Comparison of ENCODE assay signal across 10 cellular contexts in the genomic region with DNA sequence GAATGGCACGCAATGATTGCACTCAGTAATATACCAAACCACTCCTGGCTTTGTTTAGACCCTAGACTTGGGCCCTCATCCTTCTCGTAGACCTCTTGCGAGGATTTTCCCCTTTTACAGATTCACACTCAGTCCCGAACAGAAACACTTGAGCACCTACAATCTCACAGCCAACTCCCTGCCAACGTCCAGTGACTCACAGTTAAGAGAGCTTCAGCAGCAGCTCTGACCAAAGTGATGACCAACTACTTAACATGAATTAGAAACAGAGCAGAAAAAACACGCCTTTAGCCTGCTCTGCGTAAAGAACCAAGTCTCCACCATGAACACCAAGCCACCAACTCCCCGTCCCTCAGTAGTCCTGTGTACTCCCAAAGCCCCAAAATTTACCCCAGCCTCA. TPM values are rescaled to one million over a fixed set of nuclear protein-coding genes. Genes with fewer than 3 reads are reported as not detected.
DNase-seq lines count a peak whose midpoint lies in the region; ATAC-seq and TF ChIP-seq lines count a peak whose summit lies in the region.
"Had no signal": no experiment of that assay in that cellular context is flagged by ENCODE, and none has a peak within 500 bp of the region (broad histone marks: within the 10 kb centered on the region; RNA-seq: fewer than 3 reads in every experiment).

No MANE protein-coding gene starts in this region.

- H3K27me3 ChIP-seq in ACC112 (ENCODE audit: insufficient read depth, low read length), result no peaks in the 10 kb centered on the region
- no peaks in the 10 kb centered on the region for H3K27me3 ChIP-seq in HAP-1 (ENCODE audit: low read depth)
- H3K27me3 ChIP-seq in gastroesophageal sphincter, result no peaks in the 10 kb centered on the region

- no peaks in the 10 kb centered on the region for H3K9me3 Mint-ChIP-seq in activated naive CD8-positive, alpha-beta T cell treated with anti-CD3 and anti-CD28 coated beads, Interleukin-2, amount 50 U/mL, for 24 hours

- no peak overlapping the region for H3K27ac ChIP-seq in ACC112 (ENCODE audit: low read depth, low read length)
- H3K27ac ChIP-seq in gastroesophageal sphincter, result no peak overlapping the region

- H3K9me3 ChIP-seq in HAP-1 (no peaks in the 10 kb centered on the region), gastroesophageal sphincter (no peaks in the 10 kb centered on the region)

- H3K27ac Mint-ChIP-seq in activated naive CD8-positive, alpha-beta T cell treated with anti-CD3 and anti-CD28 coated beads, Interleukin-2, amount 50 U/mL, for 24 hours, result peak overlapping the region; percentile 3

- H3K4me1 Mint-ChIP-seq in activated naive CD8-positive, alpha-beta T cell treated with anti-CD3 and anti-CD28 coated beads, Interleukin-2, amount 50 U/mL, for 24 hours, result peaks cover 46% of the 10 kb centered on the region

- H3K27me3 Mint-ChIP-seq in activated naive CD8-positive, alpha-beta T cell treated with anti-CD3 and anti-CD28 coated beads, Interleukin-2, amount 50 U/mL, for 24 hours, result no peaks in the 10 kb centered on the region

- H3K4me3 Mint-ChIP-seq in activated naive CD8-positive, alpha-beta T cell treated with anti-CD3 and anti-CD28 coated beads, Interleukin-2, amount 50 U/mL, for 24 hours, result peak overlapping the region; percentile 96

- 63 to 67% methylated on average over 2 to 8 of the region's 8 CpGs for WGBS in gastroesophageal sphincter (ENCODE audit: low coverage in 1 of 2), 2 donors

- peaks cover 27% of the 10 kb centered on the region for H3K36me3 Mint-ChIP-seq in activated naive CD8-positive, alpha-beta T cell treated with anti-CD3 and anti-CD28 coated beads, Interleukin-2, amount 50 U/mL, for 24 hours (ENCODE audit: low read depth)

- TF ChIP-seq EP300 in gastroesophageal sphincter (IDR thresholded peaks at IDR 0.05), result no peak

- H3K4me1 ChIP-seq in ACC112 (ENCODE audit: control insufficient read depth, insufficient read depth, low read length, unreplicated experiment), result peaks cover 17% of the 10 kb centered on the region
- peaks cover 10% of the 10 kb centered on the region for H3K4me1 ChIP-seq in HAP-1
- peaks cover 0 to 60% (median 11%) of the 10 kb centered on the region in 3 donors for H3K4me1 ChIP-seq in gastroesophageal sphincter

- H3K79me2 ChIP-seq in ACC112 (ENCODE audit: control insufficient read depth, insufficient read depth, low read length, unreplicated experiment), result peaks cover 66% of the 10 kb centered on the region

- no peak for TF ChIP-seq POLR2A in gastroesophageal sphincter (IDR thresholded peaks at IDR 0.05)

- TF ChIP-seq CTCF in gastroesophageal sphincter (IDR thresholded peaks at IDR 0.05), result no peak

- no peak for ATAC-seq in activated naive CD8-positive, alpha-beta T cell treated with anti-CD3 and anti-CD28 coated beads, Interleukin-2, amount 50 U/mL, for 24 hours
- ATAC-seq in gastroesophageal sphincter, result no peak
- no peak for ATAC-seq in HG03175 (IDR thresholded peaks at IDR 0.05; ENCODE audit: unreplicated experiment)

- 0 out of 2 replicates have a peak, but pooled peaks cover 5% of the 10 kb centered on the region for H3K36me3 ChIP-seq in ACC112 (ENCODE audit: insufficient read depth, low read length)
- peaks cover 15% of the 10 kb centered on the region for H3K36me3 ChIP-seq in HAP-1 (replicated peaks)
- H3K36me3 ChIP-seq in gastroesophageal sphincter, result peaks cover 0 to 32% of the 10 kb centered on the region in 2 donors

- no peak for DNase-seq in HAP-1 (ENCODE audit: low spot score in 2 of 2)
- DNase-seq in activated naive CD8-positive, alpha-beta T cell treated with anti-CD3 and anti-CD28 coated beads, Interleukin-2, amount 50 U/mL, for 24 hours, result no peak
- peak; percentile 65 for DNase-seq in kidney tubule cell (ENCODE audit: low spot score)
- no peak for DNase-seq in OCI-M2 (lab: John Stamatoyannopoulos, UW; ENCODE audit: unreplicated experiment)
- DNase-seq in SKM-1 (lab: John Stamatoyannopoulos, UW; ENCODE audit: unreplicated experiment), result no peak
- DNase-seq: DMS153, NCI-H2081 treated with DMSO at 0.1 percent for 48 hours had no signal

- H3K4me3 ChIP-seq in ACC112 (ENCODE audit: low read depth, low read length) (peak overlapping the region; percentile 98), HAP-1 (peak overlapping the region; percentile 99), gastroesophageal sphincter (peak overlapping the region in 1 of 2 donors; percentile 92)

- H2AFZ ChIP-seq in ACC112 (ENCODE audit: low read length, unreplicated experiment), result no peak overlapping the region

- in situ Hi-C loops in HAP-1 (cut with MboI; ENCODE audit: low sequenced_read_pairs), result no loop called here

RNA-seq across cellular contexts. Expression of gene DNAJC30, which starts 2.2 kb away (rescaled TPM):
- total RNA-seq in gastroesophageal sphincter, result 1 to 10 TPM; 2.3 to 9.3 (median 5.3) TPM

RNA-seq across cellular contexts. Expression of gene BUD23, which starts 2.4 kb away (rescaled TPM):
- total RNA-seq in gastroesophageal sphincter, result 10 to 100 TPM; 41.5 to 65.0 (median 45.3) TPM

RNA-seq across cellular contexts. Expression of gene VPS37D, which starts 13.4 kb away (rescaled TPM):
- 1 to 10 TPM; 2.6 to 7.0 (median 3.2) TPM for total RNA-seq in gastroesophageal sphincter

RNA-seq across cellular contexts. Expression of gene STX1A, which starts 38.4 kb away (rescaled TPM):
- 10 to 100 TPM in 3 of 4 donors, 1 to 10 TPM in 1; 9.6 to 24.0 (median 15.2) TPM for total RNA-seq in gastroesophageal sphincter

RNA-seq across cellular contexts. Expression of gene MLXIPL, which starts 56.7 kb away (rescaled TPM):
- total RNA-seq in gastroesophageal sphincter, result 10 to 100 TPM in 3 of 4 donors, 1 to 10 TPM in 1; 7.7 to 56.2 (median 17.5) TPM
